16 cellular contexts compared by ENCODE assay signal in genomic region chr6:138503881-138504680, GRCh38.
DNase-seq lines count a peak whose midpoint lies in the region; ATAC-seq and TF ChIP-seq lines count a peak whose summit lies in the region.
"Had no signal": no experiment of that assay in that cellular context is flagged by ENCODE, and none has a peak within 500 bp of the region (broad histone marks: within the 10 kb centered on the region; RNA-seq: fewer than 3 reads in every experiment).

No MANE protein-coding gene starts in this region.

- peak overlapping the region; percentile 63 for H3K27ac ChIP-seq in VCaP
- H3K27ac ChIP-seq in rectal smooth muscle tissue (ENCODE audit: low read depth, low read length): no peak overlapping the region
- H3K27ac ChIP-seq: parathyroid adenoma had no signal

- peak overlapping the region; percentile 45 for H3K4me3 ChIP-seq in rectal smooth muscle tissue (ENCODE audit: low read length)
- H3K4me3 ChIP-seq: GM12878, MG63 had no signal

- H3K27me3 ChIP-seq in rectal smooth muscle tissue (ENCODE audit: control insufficient read depth, insufficient read depth, low read length): no peaks in the 10 kb centered on the region
- H3K27me3 ChIP-seq: MG63 had no signal

- DNase-seq in DMS53 treated with DMSO at 0.1 percent for 48 hours (lab: John Stamatoyannopoulos, UW; ENCODE audit: unreplicated experiment) (peak; percentile 78), kidney tubule cell (ENCODE audit: low spot score) (peak; percentile 85)
- DNase-seq in activated CD4-positive, alpha-beta T cell treated with anti-CD3 and anti-CD28 coated beads, Interleukin-2, amount 50 U/mL, for 4 hours: no peak
- DNase-seq: activated naive CD4-positive, alpha-beta T cell treated with anti-CD3 and anti-CD28 coated beads, Interleukin-2, amount 10 ng/mL, durations not matched to agents 7 days and 5 days; activated T-cell treated with anti-CD3 and anti-CD28 coated beads for 4 hours; left ventricle myocardium superior; MG63; stimulated activated CD4-positive, alpha-beta T cell treated with anti-CD3 and anti-CD28 coated beads, Interleukin-4, amount 100 ng/mL, for 24 hours; substantia nigra had no signal

- H3K4me1 ChIP-seq in rectal smooth muscle tissue (ENCODE audit: control insufficient read depth, insufficient read depth, low read length): no peaks in the 10 kb centered on the region

- ATAC-seq in HG03108 (IDR thresholded peaks at IDR 0.05; ENCODE audit: unreplicated experiment) (no peak), GM18867 (IDR thresholded peaks at IDR 0.05; ENCODE audit: unreplicated experiment) (no peak)
- no peak for ATAC-seq in activated CD4-positive, CD25-positive, alpha-beta regulatory T cell treated with anti-CD3 and anti-CD28 coated beads, Interleukin-2, amount 50 U/mL, for 24 hours
- ATAC-seq: GM12878, left ventricle myocardium superior had no signal

- H3K36me3 ChIP-seq in rectal smooth muscle tissue (ENCODE audit: control insufficient read depth, insufficient read depth, low read length): no peaks in the 10 kb centered on the region
- H3K36me3 ChIP-seq: MG63 had no signal

- no peak for TF ChIP-seq CTCF in VCaP (conservative IDR thresholded peaks at IDR 0.05)

- H3K9ac ChIP-seq in rectal smooth muscle tissue (ENCODE audit: low read length): no peak overlapping the region
- H3K9ac ChIP-seq: parathyroid adenoma had no signal

Comparison
In these comparisons a context has a peak if more than half of its experiments do, and no peak if none do; other contexts are left out.
1. DNase-seq: peak in DMS53 treated with DMSO at 0.1 percent for 48 hours (single experiment) and kidney tubule cell (single experiment); none in activated CD4-positive, alpha-beta T cell treated with anti-CD3 and anti-CD28 coated beads, Interleukin-2, amount 50 U/mL, for 4 hours (0 of 2).